Comparison of ENCODE assay signal across 25 cellular contexts in the genomic region with DNA sequence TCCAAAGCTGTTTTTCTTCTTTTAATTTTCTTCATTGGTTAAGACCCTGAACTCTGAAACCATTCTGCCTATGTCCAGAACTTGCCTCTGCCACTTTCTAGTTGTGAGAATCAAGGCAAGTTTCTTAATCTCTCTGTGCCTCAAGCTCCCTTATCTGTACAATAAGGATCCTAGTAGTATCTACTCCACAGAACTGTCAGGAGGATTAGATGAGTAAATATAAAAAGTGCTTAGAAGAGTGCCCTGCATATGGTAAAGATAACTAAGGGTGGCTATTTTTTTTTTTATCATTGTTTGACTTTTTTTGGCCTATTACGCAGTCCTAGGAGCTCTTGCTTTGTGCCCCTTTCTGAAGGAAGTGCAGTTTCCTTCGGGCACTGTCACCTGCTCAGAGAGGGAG.
"Had no signal": no experiment of that assay in that cellular context is flagged by ENCODE, and none has a peak within 500 bp of the region (broad histone marks: within the 10 kb centered on the region; RNA-seq: fewer than 3 reads in every experiment).

No MANE protein-coding gene starts in this region.

- H3K4me3 ChIP-seq: hepatocyte, lung, psoas muscle, right lobe of liver, spleen, testis, tibial nerve had no signal

- H3K9me3 Mint-ChIP-seq: dendritic cell treated with granulocyte-macrophage colony-stimulating factor and Interleukin-4, amounts not matched to agents 40 ng/mL and 50 ng/mL, for 4 days; endodermal cell; nephron progenitor cell; stimulated activated naive B cell treated with anti-CD40 and anti-IgM and Interleukin-4, amounts not matched to agents 10 μg/mL and 1 μg/mL and 100 μg/mL, for 72 hours; stimulated activated naive CD8-positive, alpha-beta T cell treated with anti-CD3 and anti-CD28 coated beads, Interleukin-15, amount 100 ng/mL, for 72 hours had no signal

- H3K27ac Mint-ChIP-seq: dendritic cell treated with granulocyte-macrophage colony-stimulating factor and Interleukin-4, amounts not matched to agents 40 ng/mL and 50 ng/mL, for 4 days; endodermal cell; nephron progenitor cell; stimulated activated naive B cell treated with anti-CD40 and anti-IgM and Interleukin-4, amounts not matched to agents 10 μg/mL and 1 μg/mL and 100 μg/mL, for 72 hours; stimulated activated naive CD8-positive, alpha-beta T cell treated with anti-CD3 and anti-CD28 coated beads, Interleukin-15, amount 100 ng/mL, for 72 hours had no signal

- H3K4me1 ChIP-seq: psoas muscle, right lobe of liver, testis, tibial nerve had no signal

- H3K4me2 ChIP-seq: hepatocyte had no signal

- H3K27me3 ChIP-seq: hepatocyte, neutrophil, right lobe of liver, spleen, testis, tibial nerve had no signal

- H2AFZ ChIP-seq: hepatocyte had no signal

- H3K4me1 Mint-ChIP-seq: nephron progenitor cell had no signal

- H3K9me3 ChIP-seq: neutrophil, psoas muscle, right lobe of liver, spleen, testis, tibial nerve had no signal

- ATAC-seq: left colon; left ventricle myocardium superior; psoas muscle; right lobe of liver; stimulated activated naive B cell treated with anti-CD40 and anti-IgM and Interleukin-4, amounts not matched to agents 10 μg/mL and 1 μg/mL and 100 μg/mL, for 72 hours; stimulated activated naive CD8-positive, alpha-beta T cell treated with anti-CD3 and anti-CD28 coated beads, Interleukin-15, amount 100 ng/mL, for 72 hours had no signal

- H3K79me2 ChIP-seq: hepatocyte had no signal

- H3K27ac ChIP-seq: hepatocyte, neutrophil, psoas muscle, right lobe of liver, testis, tibial nerve had no signal

- H3K36me3 ChIP-seq: neutrophil, right lobe of liver, spleen, tibial nerve had no signal

- FAIRE-seq: colon, endothelial cell of umbilical vein had no signal

- H3K4me3 Mint-ChIP-seq: dendritic cell treated with granulocyte-macrophage colony-stimulating factor and Interleukin-4, amounts not matched to agents 40 ng/mL and 50 ng/mL, for 4 days; endodermal cell; nephron progenitor cell; stimulated activated naive B cell treated with anti-CD40 and anti-IgM and Interleukin-4, amounts not matched to agents 10 μg/mL and 1 μg/mL and 100 μg/mL, for 72 hours; stimulated activated naive CD8-positive, alpha-beta T cell treated with anti-CD3 and anti-CD28 coated beads, Interleukin-15, amount 100 ng/mL, for 72 hours had no signal

- DNase-seq: endodermal cell; foreskin melanocyte; head of caudate nucleus; left colon; left ventricle myocardium superior; mesenchymal stem cell; midbrain; nephron progenitor cell; psoas muscle; retina; right lobe of liver; spleen; stimulated activated CD4-positive, alpha-beta T cell treated with anti-CD3 and anti-CD28 coated beads, Interleukin-15, amount 100 ng/mL, for 24 hours; stimulated activated CD4-positive, alpha-beta T cell treated with anti-CD3 and anti-CD28 coated beads, Interleukin-1b, Interleukin-23, amount 100 ng/mL, for 48 hours; stimulated activated CD4-positive, alpha-beta T cell treated with anti-CD3 and anti-CD28 coated beads, Interleukin-4, amount 100 ng/mL, for 24 hours; stimulated activated naive B cell treated with anti-CD40 and anti-IgM and Interleukin-4, amounts not matched to agents 10 μg/mL and 1 μg/mL and 100 μg/mL, for 72 hours; stimulated activated naive CD8-positive, alpha-beta T cell treated with anti-CD3 and anti-CD28 coated beads, Interleukin-15, amount 100 ng/mL, for 72 hours; testis had no signal

- H3K27me3 Mint-ChIP-seq: dendritic cell treated with granulocyte-macrophage colony-stimulating factor and Interleukin-4, amounts not matched to agents 40 ng/mL and 50 ng/mL, for 4 days; stimulated activated naive B cell treated with anti-CD40 and anti-IgM and Interleukin-4, amounts not matched to agents 10 μg/mL and 1 μg/mL and 100 μg/mL, for 72 hours; stimulated activated naive CD8-positive, alpha-beta T cell treated with anti-CD3 and anti-CD28 coated beads, Interleukin-15, amount 100 ng/mL, for 72 hours had no signal
